Comparison of ENCODE assay signal across 14 cellular contexts in genomic region chr6:152993431-152993830, GRCh38. TPM values are rescaled to one million over a fixed set of nuclear protein-coding genes. Genes with fewer than 3 reads are reported as not detected.
A peak's percentile ranks its signal among the peaks of the same experiment; 100 is the strongest.
DNase-seq lines count a peak whose midpoint lies in the region; ATAC-seq and TF ChIP-seq lines count a peak whose summit lies in the region.
"Had no signal": no experiment of that assay in that cellular context is flagged by ENCODE, and none has a peak within 500 bp of the region (broad histone marks: within the 10 kb centered on the region; RNA-seq: fewer than 3 reads in every experiment).

No MANE protein-coding gene starts in this region.

- no peak for ATAC-seq in memory B cell (ENCODE audit: low read depth)

- H3K27ac ChIP-seq in H9 (ENCODE audit: insufficient read length, low read depth, low read length) (no peak overlapping the region), WERI-Rb-1 (no peak overlapping the region), dorsolateral prefrontal cortex (no peak overlapping the region)
- H3K27ac ChIP-seq: SJSA1 had no signal

- H2BK12ac ChIP-seq in H9 (ENCODE audit: insufficient read length, low read depth, low read length), result no peak overlapping the region

- no peaks in the 10 kb centered on the region for H3K27me3 Mint-ChIP-seq in T-helper 2 cell treated with Interferon-gamma antibody and Interleukin-4, amounts not matched to agents 5 μg/mL and 100 μg/mL, for 36 hours (ENCODE audit: low read depth)
- H3K27me3 Mint-ChIP-seq in H9 (ENCODE audit: low read depth) (no peaks in the 10 kb centered on the region), memory B cell (no peaks in the 10 kb centered on the region)
- H3K27me3 Mint-ChIP-seq: dendritic cell treated with granulocyte-macrophage colony-stimulating factor and Interleukin-4, amounts not matched to agents 40 ng/mL and 50 ng/mL, for 4 days; naive B cell had no signal

- H3K36me3 ChIP-seq in WERI-Rb-1, result peaks cover 77% of the 10 kb centered on the region

- peaks cover 2% of the 10 kb centered on the region; the same call in 1 of the 2 replicates for H3K79me2 ChIP-seq in H9 (ENCODE audit: insufficient read depth, low read length)

- no peak overlapping the region for H2BK15ac ChIP-seq in H9 (ENCODE audit: low read depth, low read length)

- H3T11ph ChIP-seq in H9 (ENCODE audit: low read length), result no peak overlapping the region

- H3K9me3 Mint-ChIP-seq in T-helper 2 cell treated with Interferon-gamma antibody and Interleukin-4, amounts not matched to agents 5 μg/mL and 100 μg/mL, for 36 hours, result no peaks in the 10 kb centered on the region
- no peaks in the 10 kb centered on the region for H3K9me3 Mint-ChIP-seq in H9
- no peaks in the 10 kb centered on the region for H3K9me3 Mint-ChIP-seq in memory B cell
- H3K9me3 Mint-ChIP-seq: dendritic cell treated with granulocyte-macrophage colony-stimulating factor and Interleukin-4, amounts not matched to agents 40 ng/mL and 50 ng/mL, for 4 days; naive B cell had no signal

- peak overlapping the region; percentile 32 for H3K27ac Mint-ChIP-seq in T-helper 2 cell treated with Interferon-gamma antibody and Interleukin-4, amounts not matched to agents 5 μg/mL and 100 μg/mL, for 36 hours
- H3K27ac Mint-ChIP-seq in H9, result peak overlapping the region in 2 of 3 experiments; percentile 31 to 44; a peak in 3 of 7 replicates
- H3K27ac Mint-ChIP-seq in memory B cell, result peak overlapping the region; percentile 53
- H3K27ac Mint-ChIP-seq: dendritic cell treated with granulocyte-macrophage colony-stimulating factor and Interleukin-4, amounts not matched to agents 40 ng/mL and 50 ng/mL, for 4 days had no signal

- H4K8ac ChIP-seq in H9 (replicated peaks; ENCODE audit: insufficient read length, low read depth, low read length), result no peak overlapping the region

- no peak overlapping the region for H2AK5ac ChIP-seq in H9 (ENCODE audit: insufficient read length, low read length)

- no peak overlapping the region for H4K5ac ChIP-seq in H9 (ENCODE audit: insufficient read length, low read depth, low read length)

- no peaks in the 10 kb centered on the region for H4K20me1 ChIP-seq in H9 (ENCODE audit: control insufficient read depth, insufficient read depth, insufficient read length)

- no peak overlapping the region for H3K23ac ChIP-seq in H9 (ENCODE audit: insufficient read length, low read depth, low read length)

- H3K9me3 ChIP-seq in H9 (ENCODE audit: control insufficient read depth, low read depth, low read length) (no peaks in the 10 kb centered on the region), WERI-Rb-1 (ENCODE audit: severe bottlenecking) (no peaks in the 10 kb centered on the region)
- H3K9me3 ChIP-seq: SJSA1 had no signal

- H3K79me1 ChIP-seq in H9 (ENCODE audit: insufficient read depth, low read depth, low read length, poor library complexity, severe bottlenecking), result no peaks in the 10 kb centered on the region

- no peak overlapping the region for H2BK5ac ChIP-seq in H9 (ENCODE audit: insufficient read length, low read length)

- no peak overlapping the region for H2BK120ac ChIP-seq in H9 (ENCODE audit: low read depth, low read length, poor library complexity, severe bottlenecking)

- H3K4me3 Mint-ChIP-seq in T-helper 2 cell treated with Interferon-gamma antibody and Interleukin-4, amounts not matched to agents 5 μg/mL and 100 μg/mL, for 36 hours, result peak overlapping the region; percentile 10
- no peak overlapping the region for H3K4me3 Mint-ChIP-seq in H9
- no peak overlapping the region for H3K4me3 Mint-ChIP-seq in memory B cell
- H3K4me3 Mint-ChIP-seq: dendritic cell treated with granulocyte-macrophage colony-stimulating factor and Interleukin-4, amounts not matched to agents 40 ng/mL and 50 ng/mL, for 4 days; naive B cell had no signal

- no peak overlapping the region for H3K14ac ChIP-seq in H9 (ENCODE audit: insufficient read depth, low read length)

- intact Hi-C loops in dorsolateral prefrontal cortex (cut with DNase I), result no loop called here

- H3K4me1 ChIP-seq in H9 (ENCODE audit: insufficient read depth, low read length), result no peaks in the 10 kb centered on the region
- H3K4me1 ChIP-seq: SJSA1 had no signal

- H3K4me3 ChIP-seq in WERI-Rb-1 (ENCODE audit: low read depth, low read length) (no peak overlapping the region), dorsolateral prefrontal cortex (no peak overlapping the region)
- H3K4me3 ChIP-seq: SJSA1 had no signal

- H3K23me2 ChIP-seq in H9 (ENCODE audit: insufficient read length, low read depth, low read length, poor library complexity, severe bottlenecking), result no peaks in the 10 kb centered on the region

- H2AFZ ChIP-seq in H9 (ENCODE audit: low read length), result no peak overlapping the region

- H3K56ac ChIP-seq in H9 (ENCODE audit: insufficient read length, low read depth, low read length), result no peak overlapping the region

- DNase-seq in T-helper 2 cell treated with Interferon-gamma antibody and Interleukin-4, amounts not matched to agents 5 μg/mL and 100 μg/mL, for 36 hours (ENCODE audit: low spot score), result no peak
- DNase-seq in T-helper 2 cell (no peak), H9 (no peak), WERI-Rb-1 (no peak), memory B cell (ENCODE audit: low spot score in 2 of 2) (no peak), dorsolateral prefrontal cortex (no peak), retina (no peak)
- no peak for DNase-seq in stimulated activated CD4-positive, alpha-beta T cell treated with anti-CD3 and anti-CD28 coated beads, Interleukin-4, amount 100 ng/mL, for 4 hours
- DNase-seq: activated CD8-positive, alpha-beta memory T cell treated with anti-CD3 and anti-CD28 coated beads, Interleukin-2, amount 50 U/mL, for 48 hours; naive B cell; NCI-H2107; stimulated activated CD4-positive, alpha-beta T cell treated with anti-CD3 and anti-CD28 coated beads, Interleukin-15, amount 100 ng/mL, for 24 hours had no signal

- H3K27me3 ChIP-seq in H9 (ENCODE audit: insufficient read depth, low read length) (no peaks in the 10 kb centered on the region), WERI-Rb-1 (ENCODE audit: insufficient read depth, low read depth, severe bottlenecking) (no peaks in the 10 kb centered on the region), dorsolateral prefrontal cortex (no peaks in the 10 kb centered on the region)
- H3K27me3 ChIP-seq: SJSA1 had no signal

- peaks cover 32% of the 10 kb centered on the region for H3K4me1 Mint-ChIP-seq in T-helper 2 cell treated with Interferon-gamma antibody and Interleukin-4, amounts not matched to agents 5 μg/mL and 100 μg/mL, for 36 hours (ENCODE audit: low read depth)
- H3K4me1 Mint-ChIP-seq in H9 (no peaks in the 10 kb centered on the region), memory B cell (peaks cover 6% of the 10 kb centered on the region)

- no peak overlapping the region for H3K4ac ChIP-seq in H9 (ENCODE audit: low read depth, low read length)

- H3K9ac ChIP-seq in H9 (ENCODE audit: extremely low read depth, insufficient read length, low read length), result no peak overlapping the region

- H4K91ac ChIP-seq in H9 (ENCODE audit: insufficient read length, low read depth, low read length), result no peak overlapping the region

- no peak overlapping the region for H3K4me2 ChIP-seq in H9 (ENCODE audit: insufficient read depth, insufficient read length, low read length)

- no peak overlapping the region for H3K18ac ChIP-seq in H9 (ENCODE audit: insufficient read length, low read depth, low read length)

- H2BK20ac ChIP-seq in H9 (ENCODE audit: low read depth, low read length, poor library complexity, severe bottlenecking), result no peak overlapping the region

- TF ChIP-seq CTCF in H9 (conservative IDR thresholded peaks at IDR 0.05) (peak; percentile 56; the same call in 2 of the 3 replicates), WERI-Rb-1 (IDR thresholded peaks at IDR 0.05; ENCODE audit: low read depth, low read length) (peak; percentile 43), dorsolateral prefrontal cortex (IDR thresholded peaks at IDR 0.05 in 54 of 56, conservative IDR thresholded peaks at IDR 0.05 in 2 of 56; ENCODE audit: low read depth in 1 of 56, partially characterized antibody in 56 of 56) (no peak)

- peaks cover 65% of the 10 kb centered on the region for H3K36me3 Mint-ChIP-seq in T-helper 2 cell treated with Interferon-gamma antibody and Interleukin-4, amounts not matched to agents 5 μg/mL and 100 μg/mL, for 36 hours (ENCODE audit: low read depth)
- H3K36me3 Mint-ChIP-seq in H9 (ENCODE audit: insufficient read depth in 1 of 3, low read depth in 3 of 3), result peaks cover 22 to 51% (median 48%) of the 10 kb centered on the region in 3 experiments; a peak in 5 of 7 replicates
- H3K36me3 Mint-ChIP-seq in memory B cell, result peaks cover 13% of the 10 kb centered on the region

RNA-seq across cellular contexts. Expression of gene MTRF1L, which starts 9.1 kb away (rescaled TPM):
- 26.5 and 29.2 TPM in 2 replicates for total RNA-seq in H9 (2021)
- total RNA-seq in dorsolateral prefrontal cortex, result 10 to 100 TPM; 13.7 to 29.4 (median 20.7) TPM

RNA-seq across cellular contexts. Expression of gene FBXO5, which starts 10.6 kb away (rescaled TPM):
- total RNA-seq in H9 (2021), result 43.2 and 47.6 TPM in 2 replicates
- 1 to 10 TPM; 1.0 to 4.6 (median 2.7) TPM for total RNA-seq in dorsolateral prefrontal cortex

Comparison
In these comparisons a context has a peak if more than half of its experiments do, and no peak if none do; other contexts are left out.
1. CTCF ChIP-seq: peak in H9 (single experiment) and WERI-Rb-1 (single experiment); none in dorsolateral prefrontal cortex (0 of 56).
2. Peak in every context shown above with its lines, with median percentiles within 50 percentile points of each other: H3K27ac Mint-ChIP-seq.